In the genomic region with DNA sequence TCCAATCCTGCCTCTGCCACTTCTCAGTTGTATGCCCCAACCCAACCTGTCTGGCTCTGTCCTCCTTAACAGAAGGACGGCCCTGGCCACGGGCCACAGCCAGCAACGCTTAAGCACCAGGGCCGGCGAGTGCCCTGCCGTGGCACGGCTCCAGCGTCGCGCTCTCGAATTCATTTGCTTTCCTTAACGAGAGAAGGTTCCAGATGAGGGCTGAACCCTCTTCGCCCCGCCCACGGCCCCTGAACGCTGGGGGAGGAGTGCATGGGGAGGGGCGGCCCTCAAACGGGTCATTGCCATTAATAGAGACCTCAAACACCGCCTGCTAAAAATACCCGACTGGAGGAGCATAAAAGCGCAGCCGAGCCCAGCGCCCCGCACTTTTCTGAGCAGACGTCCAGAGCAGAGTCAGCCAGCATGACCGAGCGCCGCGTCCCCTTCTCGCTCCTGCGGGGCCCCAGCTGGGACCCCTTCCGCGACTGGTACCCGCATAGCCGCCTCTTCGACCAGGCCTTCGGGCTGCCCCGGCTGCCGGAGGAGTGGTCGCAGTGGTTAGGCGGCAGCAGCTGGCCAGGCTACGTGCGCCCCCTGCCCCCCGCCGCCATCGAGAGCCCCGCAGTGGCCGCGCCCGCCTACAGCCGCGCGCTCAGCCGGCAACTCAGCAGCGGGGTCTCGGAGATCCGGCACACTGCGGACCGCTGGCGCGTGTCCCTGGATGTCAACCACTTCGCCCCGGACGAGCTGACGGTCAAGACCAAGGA, we compare ENCODE assay signal across 8 cellular contexts. TPM values are rescaled to one million over a fixed set of nuclear protein-coding genes. Genes with fewer than 3 reads are reported as not detected.
DNase-seq lines count a peak whose midpoint lies in the region; ATAC-seq and TF ChIP-seq lines count a peak whose summit lies in the region.

A gene (plus strand): TSS at position 375 of the 758 bp plus-strand sequence. CDS start 40 bp downstream, at position 415.

- H2AFZ ChIP-seq in SU-DHL-6 (ENCODE audit: low read depth, low read length, severe bottlenecking), result peak within 1 kb of the TSS; percentile 94

- TF ChIP-seq CTCF in SU-DHL-6 (IDR thresholded peaks at IDR 0.05; ENCODE audit: insufficient read depth, low read length, poor library complexity, severe bottlenecking), result no peak
- peak in 2 of 6 experiments; percentile 7 to 14 for TF ChIP-seq CTCF in adrenal gland (IDR thresholded peaks at IDR 0.05)
- peak; percentile 3 for TF ChIP-seq CTCF in cardiac muscle cell (IDR thresholded peaks at IDR 0.05; ENCODE audit: low read depth, low read length)
- TF ChIP-seq CTCF in ovary (IDR thresholded peaks at IDR 0.05), result peak in 1 of 3 donors; percentile 28

- H3K9me2 ChIP-seq in SU-DHL-6 (replicated peaks; ENCODE audit: insufficient read depth, low read length), result no peaks in the 10 kb centered on the region

- 0 to 1% (median 0%) methylated on average over 6 to 65 of the region's 65 CpGs for WGBS in adrenal gland, 4 donors
- WGBS in ovary, 3 donors, result 1% methylated on average over 47 to 65 of the region's 65 CpGs

- TF ChIP-seq POLR2A in adrenal gland (IDR thresholded peaks at IDR 0.05), result peak; percentile 97 to 99
- TF ChIP-seq POLR2A in ovary (IDR thresholded peaks at IDR 0.05), result peak; percentile 82

- no peaks in the 10 kb centered on the region for H4K20me1 ChIP-seq in SU-DHL-6 (ENCODE audit: low read depth, low read length)

- H3K79me2 ChIP-seq in SU-DHL-6 (ENCODE audit: insufficient read depth, low read length), result no peaks in the 10 kb centered on the region

- H3K4me2 ChIP-seq in SU-DHL-6 (ENCODE audit: low read depth, low read length, poor library complexity, severe bottlenecking), result peak within 1 kb of the TSS; percentile 66

- peaks cover 22 to 24% of the 10 kb centered on the region in 2 donors for H3K4me1 ChIP-seq in adrenal gland (replicated peaks in 1 of 2)
- H3K4me1 ChIP-seq in cardiac muscle cell (ENCODE audit: low read depth), result peaks cover 15% of the 10 kb centered on the region
- peaks cover 13% of the 10 kb centered on the region for H3K4me1 ChIP-seq in ovary (ENCODE audit: insufficient read depth)

- peak within 1 kb of the TSS; percentile 52 for H3K4me3 ChIP-seq in SU-DHL-6 (ENCODE audit: insufficient read depth, low read length, poor library complexity, severe bottlenecking)
- H3K4me3 ChIP-seq in adrenal gland, result peak within 1 kb of the TSS; percentile 79 to 93 (median 82)
- peak within 1 kb of the TSS; percentile 65 for H3K4me3 ChIP-seq in cardiac muscle cell
- H3K4me3 ChIP-seq in ovary, result peak within 1 kb of the TSS; percentile 83

- H3K9me3 ChIP-seq in SU-DHL-6 (ENCODE audit: insufficient read depth, low read length), result no peaks in the 10 kb centered on the region
- no peaks in the 10 kb centered on the region for H3K9me3 ChIP-seq in adrenal gland (replicated peaks in 1 of 3)
- H3K9me3 ChIP-seq in cardiac muscle cell (ENCODE audit: low read depth), result no peaks in the 10 kb centered on the region
- no peaks in the 10 kb centered on the region for H3K9me3 ChIP-seq in ovary

- TF ChIP-seq EP300 in ovary (IDR thresholded peaks at IDR 0.05), result no peak

- H3K27ac ChIP-seq in SU-DHL-6 (ENCODE audit: low read depth, low read length) (no peak within 1 kb of the TSS), adrenal gland (peak within 1 kb of the TSS; percentile 93 to 100 (median 97)), cardiac muscle cell (peak within 1 kb of the TSS; percentile 91), ovary (peak within 1 kb of the TSS; percentile 97 to 99)

- H3K36me3 ChIP-seq in SU-DHL-6 (ENCODE audit: low read length) (no peaks in the 10 kb centered on the region), adrenal gland (replicated peaks in 1 of 2) (peaks cover 0 to 7% of the 10 kb centered on the region in 2 donors), cardiac muscle cell (peaks cover 5% of the 10 kb centered on the region), ovary (no peaks in the 10 kb centered on the region)

- H3F3A ChIP-seq in SU-DHL-6 (ENCODE audit: insufficient read depth), result peaks cover 7% of the 10 kb centered on the region; the same call in 1 of the 2 replicates

- H3K27me3 ChIP-seq in SU-DHL-6 (ENCODE audit: low read length) (no peaks in the 10 kb centered on the region), adrenal gland (no peaks in the 10 kb centered on the region), cardiac muscle cell (no peaks in the 10 kb centered on the region), ovary (no peaks in the 10 kb centered on the region)

- DNase-seq in DMS79 (lab: John Stamatoyannopoulos, UW) (peak; percentile 94), H4 (ENCODE audit: low spot score) (peak; percentile 93), NCI-H1092 treated with DMSO at 0.1 percent for 48 hours (lab: John Stamatoyannopoulos, UW) (peak; percentile 96), adrenal gland (peak; percentile 95 to 98 (median 97)), cardiac muscle cell (ENCODE audit: low read depth in 1 of 2, low spot score in 1 of 2) (peak; percentile 95 to 96), ovary (peak; percentile 90 to 94 (median 91))

- ATAC-seq in GM18873 (IDR thresholded peaks at IDR 0.05; ENCODE audit: low FRiP score, unreplicated experiment), result no peak

- intact Hi-C loops in adrenal gland (cut with DNase I), result no loop called here
- intact Hi-C loops in ovary (cut with DNase I), result no loop called here

- peak within 1 kb of the TSS; percentile 57 for H3K9ac ChIP-seq in SU-DHL-6 (ENCODE audit: low read length)

RNA-seq across cellular contexts. Expression of the gene that starts here (rescaled TPM):
- total RNA-seq in H4 (2014; rRNA removed; shearing (Covaris generic)), result 57.6 and 97.6 TPM in 2 replicates
- total RNA-seq in adrenal gland (1,000 to 10,000 TPM in 1 of 8 donors, 100 to 1,000 TPM in 7; 184 to 1,192 (median 768) TPM), cardiac muscle cell (1,267 and 1,807 TPM in 2 replicates), ovary (100 to 1,000 TPM; 138 to 913 (median 503) TPM)
- polyA plus RNA-seq in adrenal gland (1,000 to 10,000 TPM in 2 of 3 donors, 10 to 100 TPM in 1; 83.3 to 2,276 (median 1,235) TPM), cardiac muscle cell (2,642 and 3,793 TPM in 2 replicates), ovary (100 to 1,000 TPM in 1 of 2 donors, 1 to 10 TPM in 1; 5.7 to 326 TPM)
